25 cellular contexts compared by ENCODE assay signal in genomic region chr7:133828906-133829305, GRCh38.
"Had no signal": no experiment of that assay in that cellular context is flagged by ENCODE, and none has a peak within 500 bp of the region (broad histone marks: within the 10 kb centered on the region; RNA-seq: fewer than 3 reads in every experiment).

No MANE protein-coding gene starts in this region.

- H3K36me3 ChIP-seq: neutrophil, ovary, prostate gland, sigmoid colon had no signal

- ATAC-seq: stimulated activated naive B cell treated with anti-CD40 and anti-IgM and Interleukin-4, amounts not matched to agents 10 μg/mL and 1 μg/mL and 100 μg/mL, for 72 hours had no signal

- DNase-seq: activated CD4-positive, alpha-beta T cell treated with anti-CD3 and anti-CD28 coated beads for 4 hours; activated CD4-positive, alpha-beta T cell treated with anti-CD3 and anti-CD28 coated beads, Interleukin-2, amount 50 U/mL, for 48 hours; activated CD8-positive, alpha-beta memory T cell treated with anti-CD3 and anti-CD28 coated beads for 24 hours; activated effector memory CD4-positive, alpha-beta T cell treated with anti-CD3 and anti-CD28 coated beads, Interleukin-2, amount 50 U/mL, for 16 hours; activated naive CD4-positive, alpha-beta T cell treated with anti-CD3 and anti-CD28 coated beads for 36 hours; activated naive CD8-positive, alpha-beta T cell treated with anti-CD3 and anti-CD28 coated beads, Interleukin-2, amount 10 ng/mL, durations not matched to agents 7 days and 5 days; activated T-cell treated with anti-CD3 and anti-CD28 coated beads, Interleukin-2, amount 50 U/mL, for 1 hour; central memory CD4-positive, alpha-beta T cell; endodermal cell; esophagus squamous epithelium; foreskin melanocyte; glutamatergic neuron; left cardiac atrium; left ventricle myocardium superior; ovary; sigmoid colon; small intestine; stimulated activated CD4-positive, alpha-beta T cell treated with anti-CD3 and anti-CD28 coated beads, Interleukin-1b, Interleukin-23, amount 100 ng/mL, for 48 hours; stimulated activated naive B cell treated with anti-CD40 and anti-IgM and Interleukin-4, amounts not matched to agents 10 μg/mL and 1 μg/mL and 100 μg/mL, for 72 hours; T-helper 1 cell; tibial artery had no signal

- H3K4me1 ChIP-seq: prostate gland, sigmoid colon, tibial artery had no signal

- FAIRE-seq: islet of Langerhans, small intestine had no signal

- H3K27me3 ChIP-seq: esophagus squamous epithelium, neutrophil, ovary, sigmoid colon, suprapubic skin, tibial artery had no signal

- H3K4me3 ChIP-seq: esophagus squamous epithelium, ovary, prostate gland, sigmoid colon, suprapubic skin, tibial artery had no signal

- H3K9me3 ChIP-seq: esophagus squamous epithelium, neutrophil, ovary, prostate gland, suprapubic skin had no signal

- H3K27ac ChIP-seq: esophagus squamous epithelium, neutrophil, ovary, prostate gland, sigmoid colon, suprapubic skin, tibial artery had no signal
